1 cellular context compared by ENCODE assay signal in genomic region chr3:197507081-197507480, GRCh38.
TF ChIP-seq lines count a peak whose summit lies in the region.

No MANE protein-coding gene starts in this region.

TF ChIP-seq in HepG2, 621 proteins besides CTCF, POLR2A, EP300 and RAD21 (continued from another document):
- TF ChIP-seq ZNF232 (CRISPR knock-in tag; IDR thresholded peaks at IDR 0.05; ENCODE audit: borderline replicate concordance) (no peak), CREB1 (IDR thresholded peaks at IDR 0.05) (no peak), CREB1 (CRISPR knock-in tag; IDR thresholded peaks at IDR 0.05) (no peak), SALL2 (CRISPR knock-in tag; IDR thresholded peaks at IDR 0.05) (no peak)
- TF ChIP-seq, protein P1, sequence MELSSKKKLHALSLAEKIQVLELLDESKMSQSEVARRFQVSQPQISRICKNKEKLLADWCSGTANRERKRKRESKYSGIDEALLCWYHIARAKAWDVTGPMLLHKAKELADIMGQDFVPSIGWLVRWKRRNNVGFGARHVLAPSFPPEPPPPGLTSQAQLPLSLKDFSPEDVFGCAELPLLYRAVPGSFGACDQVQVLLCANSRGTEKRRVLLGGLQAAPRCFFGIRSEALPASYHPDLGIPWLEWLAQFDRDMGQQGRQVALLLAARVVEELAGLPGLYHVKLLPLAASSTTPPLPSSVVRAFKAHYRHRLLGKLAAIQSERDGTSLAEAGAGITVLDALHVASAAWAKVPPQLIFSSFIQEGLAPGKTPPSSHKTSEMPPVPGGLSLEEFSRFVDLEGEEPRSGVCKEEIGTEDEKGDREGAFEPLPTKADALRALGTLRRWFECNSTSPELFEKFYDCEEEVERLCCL (CRISPR knock-in tag; IDR thresholded peaks at IDR 0.05; ENCODE audit: borderline replicate concordance), result no peak
